ENCODE assay signal across 22 cellular contexts in the genomic region with DNA sequence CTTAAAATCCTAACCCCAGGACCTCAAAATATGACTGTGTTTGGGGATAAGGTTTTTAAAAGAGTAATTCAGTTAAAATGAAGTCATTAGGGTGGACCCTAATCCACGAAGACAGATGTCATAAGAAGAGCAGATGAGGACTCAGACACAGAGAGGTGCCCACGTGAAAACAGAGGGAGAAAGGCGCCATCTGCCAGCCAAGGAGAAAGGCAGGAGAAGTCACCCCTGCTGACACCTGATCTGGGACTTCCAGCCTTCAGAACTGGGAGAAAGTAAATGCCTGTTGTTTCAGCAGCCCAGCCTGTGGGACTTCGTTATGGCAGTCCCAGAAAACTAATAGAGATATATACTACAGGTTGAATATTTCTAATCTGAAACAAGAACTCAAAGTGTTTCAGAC.
DNase-seq lines count a peak whose midpoint lies in the region; ATAC-seq and TF ChIP-seq lines count a peak whose summit lies in the region.
"Had no signal": no experiment of that assay in that cellular context is flagged by ENCODE, and none has a peak within 500 bp of the region (broad histone marks: within the 10 kb centered on the region; RNA-seq: fewer than 3 reads in every experiment).

No MANE protein-coding gene starts in this region.

- peaks cover 0 to 4% (median 0%) of the 10 kb centered on the region in 3 experiments; a peak in 3 of 7 replicates for H3K36me3 Mint-ChIP-seq in H9 (ENCODE audit: insufficient read depth in 1 of 3, low read depth in 3 of 3)
- H3K36me3 Mint-ChIP-seq: activated naive CD4-positive, alpha-beta T cell treated with anti-CD3 and anti-CD28 coated beads, Interleukin-2, amount 50 U/mL, for 72 hours had no signal

- H3F3A ChIP-seq in SK-N-SH (replicated peaks; ENCODE audit: insufficient read depth): no peaks in the 10 kb centered on the region

- H3K4me3 Mint-ChIP-seq in H9: no peak overlapping the region
- H3K4me3 Mint-ChIP-seq: CD4-positive, alpha-beta T cell had no signal

- CTCF ChIA-PET in SK-N-SH (lab: Yijun Ruan, JAX): interaction anchor here (1.0 kb wide), 1 partner anchor 54 kb away, joined by 3 read pairs; no protein-coding TSS in a partner anchor

- H3K4me2 ChIP-seq in SK-N-SH: no peak overlapping the region
- H3K4me2 ChIP-seq in H9 (ENCODE audit: insufficient read depth, insufficient read length, low read length): no peak overlapping the region
- H3K4me2 ChIP-seq in OCI-LY3 (ENCODE audit: low read length): no peak overlapping the region

- H3K9me3 ChIP-seq in SK-N-SH (no peaks in the 10 kb centered on the region), H9 (ENCODE audit: control insufficient read depth, low read depth, low read length) (no peaks in the 10 kb centered on the region), OCI-LY3 (ENCODE audit: insufficient read depth, low read length) (no peaks in the 10 kb centered on the region), colonic mucosa (no peaks in the 10 kb centered on the region)
- H3K9me3 ChIP-seq: right lobe of liver had no signal

- no peaks in the 10 kb centered on the region for H3K79me1 ChIP-seq in H9 (ENCODE audit: insufficient read depth, low read depth, low read length, poor library complexity, severe bottlenecking)

- no peak overlapping the region for H2BK15ac ChIP-seq in H9 (ENCODE audit: low read depth, low read length)

- no peak overlapping the region for H3K4ac ChIP-seq in H9 (ENCODE audit: low read depth, low read length)

- no peak overlapping the region for H2AFZ ChIP-seq in SK-N-SH (ENCODE audit: low read depth)
- H2AFZ ChIP-seq in H9 (ENCODE audit: low read length): no peak overlapping the region
- H2AFZ ChIP-seq in OCI-LY3 (ENCODE audit: low read depth, low read length): 0 out of 2 replicates have a peak overlapping the region, but pooled peaks have one; percentile 15

- peaks cover 78% of the 10 kb centered on the region for H3K27me3 Mint-ChIP-seq in H9 (ENCODE audit: low read depth)

- H2BK12ac ChIP-seq in H9 (ENCODE audit: insufficient read length, low read depth, low read length): no peak overlapping the region

- no peak overlapping the region for H3K14ac ChIP-seq in H9 (ENCODE audit: insufficient read depth, low read length)

- peaks cover 0 to 16% of the 10 kb centered on the region in 2 experiments; a peak in 1 of 4 replicates for H3K4me1 ChIP-seq in SK-N-SH (ENCODE audit: control insufficient read depth in 1 of 2, insufficient read depth in 2 of 2, low read depth in 1 of 2, low read length in 1 of 2)
- peaks cover 9% of the 10 kb centered on the region; the same call in 1 of the 2 replicates for H3K4me1 ChIP-seq in H9 (ENCODE audit: insufficient read depth, low read length)
- no peaks in the 10 kb centered on the region for H3K4me1 ChIP-seq in OCI-LY3 (ENCODE audit: low read length)
- H3K4me1 ChIP-seq in colonic mucosa: no peaks in the 10 kb centered on the region
- H3K4me1 ChIP-seq: right lobe of liver had no signal

- no peaks in the 10 kb centered on the region for H3K27me3 ChIP-seq in SK-N-SH (ENCODE audit: insufficient read depth)
- peaks cover 5% of the 10 kb centered on the region; the same call in 1 of the 2 replicates for H3K27me3 ChIP-seq in H9 (ENCODE audit: insufficient read depth, low read length)
- peaks cover 2% of the 10 kb centered on the region; the same call in 1 of the 2 replicates for H3K27me3 ChIP-seq in OCI-LY3 (ENCODE audit: low read depth, low read length)
- H3K27me3 ChIP-seq in colonic mucosa: no peaks in the 10 kb centered on the region
- H3K27me3 ChIP-seq: brain microvascular endothelial cell, right lobe of liver had no signal

- no peaks in the 10 kb centered on the region for H3K9me2 ChIP-seq in SK-N-SH

- no peak for DNase-seq in SK-N-SH
- DNase-seq in H9: no peak
- peak; percentile 21 to 27 for DNase-seq in erythroblast (lab: John Stamatoyannopoulos, UW)
- DNase-seq in colonic mucosa: no peak
- no peak for DNase-seq in NCI-H345 treated with DMSO at 0.1 percent for 48 hours (lab: John Stamatoyannopoulos, UW; ENCODE audit: unreplicated experiment)
- DNase-seq in middle frontal gyrus (ENCODE audit: extremely low spot score, low spot score): no peak
- DNase-seq: activated CD4-positive, alpha-beta T cell treated with anti-CD3 and anti-CD28 coated beads for 48 hours; brain microvascular endothelial cell; CD4-positive, alpha-beta T cell; effector CD4-positive, alpha-beta T cell; EL; H7; Karpas-422; left colon; NCI-H187 treated with DMSO at 0.1 percent for 48 hours; right lobe of liver; stimulated activated CD4-positive, alpha-beta T cell treated with anti-CD3 and anti-CD28 coated beads, Interleukin-2, amount 100 ng/mL, for 24 hours; substantia nigra had no signal

- H3K79me2 ChIP-seq in SK-N-SH (ENCODE audit: insufficient read depth): no peaks in the 10 kb centered on the region
- H3K79me2 ChIP-seq in H9 (ENCODE audit: insufficient read depth, low read length): no peaks in the 10 kb centered on the region
- no peaks in the 10 kb centered on the region for H3K79me2 ChIP-seq in OCI-LY3 (ENCODE audit: low read length)

- H3K56ac ChIP-seq in H9 (ENCODE audit: insufficient read length, low read depth, low read length): no peak overlapping the region

- no peak overlapping the region for H2BK120ac ChIP-seq in H9 (ENCODE audit: low read depth, low read length, poor library complexity, severe bottlenecking)

- TF ChIP-seq POLR2A in erythroblast (IDR thresholded peaks at IDR 0.05; ENCODE audit: low read length): no peak

- no peak for ATAC-seq in SK-N-SH treated with all-trans-retinoic acid at 6 μM for 48 hours
- ATAC-seq: activated naive CD4-positive, alpha-beta T cell treated with anti-CD3 and anti-CD28 coated beads, Interleukin-2, amount 50 U/mL, for 72 hours; left colon; right lobe of liver; Right ventricle myocardium inferior had no signal

- H4K20me1 ChIP-seq in SK-N-SH (ENCODE audit: insufficient read depth) (no peaks in the 10 kb centered on the region), H9 (ENCODE audit: control insufficient read depth, insufficient read depth, insufficient read length) (no peaks in the 10 kb centered on the region), OCI-LY3 (ENCODE audit: insufficient read depth, low read length) (no peaks in the 10 kb centered on the region)

- H3K4me1 Mint-ChIP-seq in H9: peaks cover 28 to 34% of the 10 kb centered on the region in 2 experiments

- WGBS in SK-N-SH (ENCODE audit: low lambda C conversion rate): 29% methylated on average over 4 of the region's 4 CpGs
- no CpG with 5 or more reads among the region's 4 CpGs for WGBS in H9 (ENCODE audit: extremely low coverage, insufficient read length, low lambda C conversion rate)

- H3T11ph ChIP-seq in H9 (ENCODE audit: low read length): no peak overlapping the region

- no peak overlapping the region for H3K23ac ChIP-seq in H9 (ENCODE audit: insufficient read length, low read depth, low read length)

- H4K8ac ChIP-seq in H9 (replicated peaks; ENCODE audit: insufficient read length, low read depth, low read length): no peak overlapping the region

- peaks cover 0 to 2% of the 10 kb centered on the region in 2 experiments; a peak in 1 of 5 replicates for H3K9me3 Mint-ChIP-seq in H9
- H3K9me3 Mint-ChIP-seq: activated naive CD4-positive, alpha-beta T cell treated with anti-CD3 and anti-CD28 coated beads, Interleukin-2, amount 50 U/mL, for 72 hours; CD4-positive, alpha-beta T cell had no signal

- no peak for TF ChIP-seq EP300 in SK-N-SH (IDR thresholded peaks at IDR 0.05; ENCODE audit: borderline replicate concordance in 1 of 2, low read depth in 1 of 2, low read length in 1 of 2)

- H4K91ac ChIP-seq in H9 (ENCODE audit: insufficient read length, low read depth, low read length): no peak overlapping the region

- no peak overlapping the region for H3K18ac ChIP-seq in H9 (ENCODE audit: insufficient read length, low read depth, low read length)

- H2BK5ac ChIP-seq in H9 (ENCODE audit: insufficient read length, low read length): no peak overlapping the region

- H3K23me2 ChIP-seq in H9 (ENCODE audit: insufficient read length, low read depth, low read length, poor library complexity, severe bottlenecking): no peaks in the 10 kb centered on the region

- no peak overlapping the region for H2AK5ac ChIP-seq in H9 (ENCODE audit: insufficient read length, low read length)

- no peak overlapping the region for H2BK20ac ChIP-seq in H9 (ENCODE audit: low read depth, low read length, poor library complexity, severe bottlenecking)

- H3K36me3 ChIP-seq in SK-N-SH (replicated peaks in 1 of 2; ENCODE audit: control insufficient read depth in 1 of 2, insufficient read depth in 2 of 2, low read length in 1 of 2) (no peaks in the 10 kb centered on the region), OCI-LY3 (replicated peaks; ENCODE audit: low read depth, low read length) (no peaks in the 10 kb centered on the region), colonic mucosa (no peaks in the 10 kb centered on the region)
- H3K36me3 ChIP-seq: brain microvascular endothelial cell, right lobe of liver had no signal

- no peak for TF ChIP-seq CTCF in SK-N-SH (IDR thresholded peaks at IDR 0.05)
- TF ChIP-seq CTCF in H9 (conservative IDR thresholded peaks at IDR 0.05): peak; percentile 18; the same call in 1 of the 3 replicates
- TF ChIP-seq CTCF in OCI-LY3 (IDR thresholded peaks at IDR 0.05; ENCODE audit: low read depth, low read length): peak; percentile 54
- TF ChIP-seq CTCF in colonic mucosa (IDR thresholded peaks at IDR 0.05): no peak

- H3K27ac ChIP-seq in SK-N-SH (ENCODE audit: low read depth in 2 of 2, low read length in 1 of 2) (no peak overlapping the region), H9 (ENCODE audit: insufficient read length, low read depth, low read length) (no peak overlapping the region), OCI-LY3 (ENCODE audit: low read length) (no peak overlapping the region), colonic mucosa (no peak overlapping the region)
- H3K27ac ChIP-seq: brain microvascular endothelial cell, right lobe of liver had no signal

- no peak overlapping the region for H3K27ac Mint-ChIP-seq in H9
- H3K27ac Mint-ChIP-seq: activated naive CD4-positive, alpha-beta T cell treated with anti-CD3 and anti-CD28 coated beads, Interleukin-2, amount 50 U/mL, for 72 hours; CD4-positive, alpha-beta T cell had no signal

- intact Hi-C loops in colonic mucosa (cut with DNase I): loop anchor here (10.0 kb wide), 1 partner anchor 108 kb away; no protein-coding TSS in a partner anchor

- no peak overlapping the region for H3K4me3 ChIP-seq in SK-N-SH (ENCODE audit: low read depth in 2 of 2, low read length in 1 of 2)
- no peak overlapping the region for H3K4me3 ChIP-seq in OCI-LY3 (ENCODE audit: low read length)
- no peak overlapping the region for H3K4me3 ChIP-seq in colonic mucosa
- H3K4me3 ChIP-seq: right lobe of liver had no signal

- H3K9ac ChIP-seq in SK-N-SH (no peak overlapping the region), H9 (ENCODE audit: extremely low read depth, insufficient read length, low read length) (no peak overlapping the region), OCI-LY3 (ENCODE audit: low read length) (no peak overlapping the region), colonic mucosa (ENCODE audit: low read depth in 2 of 2, low read length in 2 of 2) (no peak overlapping the region)

- H4K5ac ChIP-seq in H9 (ENCODE audit: insufficient read length, low read depth, low read length): no peak overlapping the region

- POLR2A ChIA-PET in SK-N-SH (lab: Yijun Ruan, JAX): no interaction called here

- TF ChIP-seq RAD21 in SK-N-SH (IDR thresholded peaks at IDR 0.05; ENCODE audit: low read length): peak; percentile 52

TF ChIP-seq in SK-N-SH treated with all-trans-retinoic acid at 6 μM for 48 hours, 23 proteins besides CTCF, POLR2A, EP300 and RAD21 (continues in another document):
- TF ChIP-seq BACH2 (CRISPR knock-in tag; IDR thresholded peaks at IDR 0.05; ENCODE audit: borderline replicate concordance): no peak

Comparison
In these comparisons a context has a peak if more than half of its experiments do, and no peak if none do; other contexts are left out.
1. DNase-seq: peak in erythroblast (2 of 2); none in SK-N-SH (single experiment), H9 (single experiment), colonic mucosa (single experiment), NCI-H345 treated with DMSO at 0.1 percent for 48 hours (single experiment) and middle frontal gyrus (single experiment).
2. CTCF ChIP-seq: peak in H9 (single experiment) and OCI-LY3 (single experiment); none in SK-N-SH (single experiment) and colonic mucosa (single experiment).